In genomic region chr15:45641374-45641778, GRCh38 we compare ENCODE assay signal across 1 cellular context.
TF ChIP-seq lines count a peak whose summit lies in the region.

No MANE protein-coding gene starts in this region.

TF ChIP-seq in HepG2, 621 proteins besides CTCF, POLR2A, EP300 and RAD21 (continued from another document and continues in another):
- TF ChIP-seq, protein P1, sequence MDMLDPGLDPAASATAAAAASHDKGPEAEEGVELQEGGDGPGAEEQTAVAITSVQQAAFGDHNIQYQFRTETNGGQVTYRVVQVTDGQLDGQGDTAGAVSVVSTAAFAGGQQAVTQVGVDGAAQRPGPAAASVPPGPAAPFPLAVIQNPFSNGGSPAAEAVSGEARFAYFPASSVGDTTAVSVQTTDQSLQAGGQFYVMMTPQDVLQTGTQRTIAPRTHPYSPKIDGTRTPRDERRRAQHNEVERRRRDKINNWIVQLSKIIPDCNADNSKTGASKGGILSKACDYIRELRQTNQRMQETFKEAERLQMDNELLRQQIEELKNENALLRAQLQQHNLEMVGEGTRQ (IDR thresholded peaks at IDR 0.05; ENCODE audit: low read depth, low read length), result no peak
- TF ChIP-seq, protein P1 (CRISPR knock-in tag; IDR thresholded peaks at IDR 0.05; ENCODE audit: borderline replicate concordance), result no peak
- TF ChIP-seq HMGXB4 (CRISPR knock-in tag; IDR thresholded peaks at IDR 0.05; ENCODE audit: borderline replicate concordance in 1 of 2, low read depth in 1 of 2), result no peak
- TF ChIP-seq ADNP (CRISPR knock-in tag; IDR thresholded peaks at IDR 0.05), result no peak
- TF ChIP-seq ZMYM2 (CRISPR knock-in tag; IDR thresholded peaks at IDR 0.05), result no peak
- no peak for TF ChIP-seq NCOA1 (CRISPR knock-in tag; IDR thresholded peaks at IDR 0.05)
- TF ChIP-seq, protein P2, sequence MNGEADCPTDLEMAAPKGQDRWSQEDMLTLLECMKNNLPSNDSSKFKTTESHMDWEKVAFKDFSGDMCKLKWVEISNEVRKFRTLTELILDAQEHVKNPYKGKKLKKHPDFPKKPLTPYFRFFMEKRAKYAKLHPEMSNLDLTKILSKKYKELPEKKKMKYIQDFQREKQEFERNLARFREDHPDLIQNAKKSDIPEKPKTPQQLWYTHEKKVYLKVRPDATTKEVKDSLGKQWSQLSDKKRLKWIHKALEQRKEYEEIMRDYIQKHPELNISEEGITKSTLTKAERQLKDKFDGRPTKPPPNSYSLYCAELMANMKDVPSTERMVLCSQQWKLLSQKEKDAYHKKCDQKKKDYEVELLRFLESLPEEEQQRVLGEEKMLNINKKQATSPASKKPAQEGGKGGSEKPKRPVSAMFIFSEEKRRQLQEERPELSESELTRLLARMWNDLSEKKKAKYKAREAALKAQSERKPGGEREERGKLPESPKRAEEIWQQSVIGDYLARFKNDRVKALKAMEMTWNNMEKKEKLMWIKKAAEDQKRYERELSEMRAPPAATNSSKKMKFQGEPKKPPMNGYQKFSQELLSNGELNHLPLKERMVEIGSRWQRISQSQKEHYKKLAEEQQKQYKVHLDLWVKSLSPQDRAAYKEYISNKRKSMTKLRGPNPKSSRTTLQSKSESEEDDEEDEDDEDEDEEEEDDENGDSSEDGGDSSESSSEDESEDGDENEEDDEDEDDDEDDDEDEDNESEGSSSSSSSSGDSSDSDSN (CRISPR knock-in tag; IDR thresholded peaks at IDR 0.05), result no peak
- no peak for TF ChIP-seq CENPX (CRISPR knock-in tag; IDR thresholded peaks at IDR 0.05)
- TF ChIP-seq PITX1 (CRISPR knock-in tag; IDR thresholded peaks at IDR 0.05), result 0 out of 2 replicates have a peak, but pooled peaks have one; percentile 32
- no peak for TF ChIP-seq ZNF205 (CRISPR knock-in tag; IDR thresholded peaks at IDR 0.05)
- TF ChIP-seq ZNF703 (CRISPR knock-in tag; IDR thresholded peaks at IDR 0.05; ENCODE audit: borderline replicate concordance), result no peak
- TF ChIP-seq AHDC1 (CRISPR knock-in tag; IDR thresholded peaks at IDR 0.05; ENCODE audit: borderline replicate concordance), result peak; percentile 85; the same call in 1 of the 2 replicates
- TF ChIP-seq DRAP1 (CRISPR knock-in tag; IDR thresholded peaks at IDR 0.05), result peak; percentile 44; the same call in 1 of the 2 replicates
- no peak for TF ChIP-seq SNRNP70 (IDR thresholded peaks at IDR 0.05; ENCODE audit: low read depth, low read length)
- TF ChIP-seq GATAD2A (CRISPR knock-in tag; IDR thresholded peaks at IDR 0.05), result peak; percentile 94
- TF ChIP-seq NR2F2 (IDR thresholded peaks at IDR 0.05; ENCODE audit: borderline replicate concordance, low read depth), result no peak
- TF ChIP-seq GFI1 (CRISPR knock-in tag; IDR thresholded peaks at IDR 0.05; ENCODE audit: borderline replicate concordance), result peak; percentile 34; the same call in 1 of the 2 replicates
- peak; percentile 72 for TF ChIP-seq RXRB (CRISPR knock-in tag; IDR thresholded peaks at IDR 0.05; ENCODE audit: borderline replicate concordance)
- no peak for TF ChIP-seq MYPOP (CRISPR knock-in tag; IDR thresholded peaks at IDR 0.05)
- no peak for TF ChIP-seq ZFP36L1 (CRISPR knock-in tag; IDR thresholded peaks at IDR 0.05)
- peak; percentile 70; the same call in 1 of the 2 replicates for TF ChIP-seq ZNF331 (CRISPR knock-in tag; IDR thresholded peaks at IDR 0.05)
- peak; percentile 54; the same call in 1 of the 2 replicates for TF ChIP-seq FOXO1 (CRISPR knock-in tag; IDR thresholded peaks at IDR 0.05)
- peak; percentile 87 for TF ChIP-seq HNF1A (IDR thresholded peaks at IDR 0.05; ENCODE audit: low read depth)
- peak; percentile 91 for TF ChIP-seq HNF1A (CRISPR knock-in tag; IDR thresholded peaks at IDR 0.05; ENCODE audit: borderline replicate concordance)
- peak; percentile 36; the same call in 1 of the 2 replicates for TF ChIP-seq TFAP4 (IDR thresholded peaks at IDR 0.05; ENCODE audit: borderline replicate concordance, low read depth)
- TF ChIP-seq ARID2 (CRISPR knock-in tag; IDR thresholded peaks at IDR 0.05; ENCODE audit: borderline replicate concordance), result no peak
- TF ChIP-seq ZNF230 (CRISPR knock-in tag; IDR thresholded peaks at IDR 0.05), result no peak
- TF ChIP-seq, protein P3, sequence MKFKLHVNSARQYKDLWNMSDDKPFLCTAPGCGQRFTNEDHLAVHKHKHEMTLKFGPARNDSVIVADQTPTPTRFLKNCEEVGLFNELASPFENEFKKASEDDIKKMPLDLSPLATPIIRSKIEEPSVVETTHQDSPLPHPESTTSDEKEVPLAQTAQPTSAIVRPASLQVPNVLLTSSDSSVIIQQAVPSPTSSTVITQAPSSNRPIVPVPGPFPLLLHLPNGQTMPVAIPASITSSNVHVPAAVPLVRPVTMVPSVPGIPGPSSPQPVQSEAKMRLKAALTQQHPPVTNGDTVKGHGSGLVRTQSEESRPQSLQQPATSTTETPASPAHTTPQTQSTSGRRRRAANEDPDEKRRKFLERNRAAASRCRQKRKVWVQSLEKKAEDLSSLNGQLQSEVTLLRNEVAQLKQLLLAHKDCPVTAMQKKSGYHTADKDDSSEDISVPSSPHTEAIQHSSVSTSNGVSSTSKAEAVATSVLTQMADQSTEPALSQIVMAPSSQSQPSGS (CRISPR knock-in tag; IDR thresholded peaks at IDR 0.05), result 0 out of 2 replicates have a peak, but pooled peaks have one; percentile 15
- no peak for TF ChIP-seq TFDP2 (CRISPR knock-in tag; IDR thresholded peaks at IDR 0.05)
- no peak for TF ChIP-seq ZSCAN22 (CRISPR knock-in tag; IDR thresholded peaks at IDR 0.05)
- no peak for TF ChIP-seq EZH2 (conservative IDR thresholded peaks at IDR 0.05; ENCODE audit: low read depth, low read length)
- TF ChIP-seq GATAD1 (CRISPR knock-in tag; IDR thresholded peaks at IDR 0.05), result peak; percentile 40; the same call in 1 of the 2 replicates
- peak; percentile 47; the same call in 1 of the 2 replicates for TF ChIP-seq KAT8 (CRISPR knock-in tag; IDR thresholded peaks at IDR 0.05)
- peak; percentile 65 for TF ChIP-seq SAP130 (CRISPR knock-in tag; IDR thresholded peaks at IDR 0.05; ENCODE audit: low read depth)
